Comparison of ENCODE assay signal across 18 cellular contexts in genomic region chr7:47500103-47500563, GRCh38.
A peak's percentile ranks its signal among the peaks of the same experiment; 100 is the strongest.
DNase-seq lines count a peak whose midpoint lies in the region; ATAC-seq and TF ChIP-seq lines count a peak whose summit lies in the region.
"Had no signal": no experiment of that assay in that cellular context is flagged by ENCODE, and none has a peak within 500 bp of the region (broad histone marks: within the 10 kb centered on the region; RNA-seq: fewer than 3 reads in every experiment).

No MANE protein-coding gene starts in this region.

- peaks cover 44% of the 10 kb centered on the region for H3K4me1 Mint-ChIP-seq in memory B cell
- H3K4me1 Mint-ChIP-seq: activated CD4-positive, alpha-beta memory T cell treated with anti-CD3 and anti-CD28 coated beads, Interleukin-2, amount 10 ng/mL, durations not matched to agents 7 days and 5 days had no signal

- DNase-seq in HK-2 (ENCODE audit: unreplicated experiment) (peak; percentile 55), body of pancreas (peak in 3 of 4 donors; percentile 65 to 72 (median 66)), memory B cell (ENCODE audit: low spot score in 2 of 2) (no peak), stomach (peak; percentile 64), omental fat pad (ENCODE audit: low spot score) (no peak), DMS 273 treated with DMSO at 0.1 percent for 48 hours (lab: John Stamatoyannopoulos, UW) (no peak)
- DNase-seq in activated CD4-positive, alpha-beta T cell treated with anti-CD3 and anti-CD28 coated beads, Interleukin-2, amount 50 U/mL, for 4 hours, result no peak
- DNase-seq: activated CD4-positive, alpha-beta memory T cell treated with anti-CD3 and anti-CD28 coated beads, Interleukin-2, amount 10 ng/mL, durations not matched to agents 7 days and 5 days; BE2C; esophagus squamous epithelium; left ventricle myocardium inferior; MG63; NCI-H2029; NCI-H774; SHP77; T1000 had no signal

- no peaks in the 10 kb centered on the region for H3K9me3 ChIP-seq in body of pancreas
- H3K9me3 ChIP-seq in stomach, result no peaks in the 10 kb centered on the region
- H3K9me3 ChIP-seq: BE2C, esophagus squamous epithelium, left ventricle myocardium inferior, MG63 had no signal

- H3K4me1 ChIP-seq in body of pancreas (peaks cover 69% of the 10 kb centered on the region), stomach (peaks cover 46 to 93% (median 67%) of the 10 kb centered on the region in 4 donors)
- H3K4me1 ChIP-seq: BE2C had no signal

- no peaks in the 10 kb centered on the region for H3K36me3 ChIP-seq in body of pancreas (replicated peaks in 1 of 2; ENCODE audit: insufficient read depth in 1 of 2, low read depth in 2 of 2)
- H3K36me3 ChIP-seq in stomach, result peaks cover 1 to 5% (median 2%) of the 10 kb centered on the region in 4 donors
- H3K36me3 ChIP-seq: BE2C, esophagus squamous epithelium, left ventricle myocardium inferior had no signal

- H3K27me3 ChIP-seq in body of pancreas (no peaks in the 10 kb centered on the region), stomach (no peaks in the 10 kb centered on the region)
- H3K27me3 ChIP-seq: BE2C, esophagus squamous epithelium, MG63 had no signal

- no peak for TF ChIP-seq POLR2A in body of pancreas (IDR thresholded peaks at IDR 0.05)
- TF ChIP-seq POLR2A in stomach (IDR thresholded peaks at IDR 0.05), result no peak

- H3K27ac Mint-ChIP-seq in memory B cell, result peak overlapping the region; percentile 46
- H3K27ac Mint-ChIP-seq: activated CD4-positive, alpha-beta memory T cell treated with anti-CD3 and anti-CD28 coated beads, Interleukin-2, amount 10 ng/mL, durations not matched to agents 7 days and 5 days; activated T-helper 1 cell treated with anti-CD3 and anti-CD28 coated beads, Interleukin-12 subunit alpha, Interleukin-12 subunit beta, Interleukin-2, Interleukin-4 antibody, amounts not matched to agents 30 ng/mL and 10 ng/mL and 1 ng/mL, durations not matched to agents 14 hours and 24 hours and 36 hours had no signal

- no peaks in the 10 kb centered on the region for H3K27me3 Mint-ChIP-seq in memory B cell
- H3K27me3 Mint-ChIP-seq: activated CD4-positive, alpha-beta memory T cell treated with anti-CD3 and anti-CD28 coated beads, Interleukin-2, amount 10 ng/mL, durations not matched to agents 7 days and 5 days had no signal

- WGBS in body of pancreas, 2 donors, result 19 to 29% methylated on average over 15 of the region's 15 CpGs
- 13 to 39% (median 26%) methylated on average over 15 of the region's 15 CpGs for WGBS in stomach, 5 donors

- peaks cover 3% of the 10 kb centered on the region for H3K36me3 Mint-ChIP-seq in memory B cell

- intact Hi-C loops in body of pancreas (cut with DNase I) (no loop called here), stomach (cut with DNase I; ENCODE audit: low total_unique reads) (no loop called here)

- ATAC-seq in body of pancreas (peak; percentile 78), memory B cell (ENCODE audit: low read depth) (no peak), GM21529 (IDR thresholded peaks at IDR 0.05; ENCODE audit: unreplicated experiment) (no peak), omental fat pad (ENCODE audit: low FRiP score) (no peak)

- no peak overlapping the region for H3K4me3 Mint-ChIP-seq in memory B cell
- H3K4me3 Mint-ChIP-seq: activated CD4-positive, alpha-beta memory T cell treated with anti-CD3 and anti-CD28 coated beads, Interleukin-2, amount 10 ng/mL, durations not matched to agents 7 days and 5 days; activated T-helper 1 cell treated with anti-CD3 and anti-CD28 coated beads, Interleukin-12 subunit alpha, Interleukin-12 subunit beta, Interleukin-2, Interleukin-4 antibody, amounts not matched to agents 30 ng/mL and 10 ng/mL and 1 ng/mL, durations not matched to agents 14 hours and 24 hours and 36 hours had no signal

- no peak for TF ChIP-seq EP300 in stomach (IDR thresholded peaks at IDR 0.05)

- TF ChIP-seq CTCF in body of pancreas (IDR thresholded peaks at IDR 0.05), result no peak
- no peak for TF ChIP-seq CTCF in stomach (IDR thresholded peaks at IDR 0.05)
- no peak for TF ChIP-seq CTCF in omental fat pad (IDR thresholded peaks at IDR 0.05)

- H3K4me3 ChIP-seq in body of pancreas, result no peak overlapping the region
- no peak overlapping the region for H3K4me3 ChIP-seq in stomach
- H3K4me3 ChIP-seq: esophagus squamous epithelium, left ventricle myocardium inferior, MG63 had no signal

- H3K27ac ChIP-seq in body of pancreas, result peak overlapping the region in 2 of 4 donors; percentile 48 to 49
- H3K27ac ChIP-seq in stomach, result peak overlapping the region; percentile 5 to 40 (median 29)
- H3K27ac ChIP-seq: esophagus squamous epithelium, left ventricle myocardium inferior had no signal

- H3K9me3 Mint-ChIP-seq in memory B cell, result no peaks in the 10 kb centered on the region
- H3K9me3 Mint-ChIP-seq: activated CD4-positive, alpha-beta memory T cell treated with anti-CD3 and anti-CD28 coated beads, Interleukin-2, amount 10 ng/mL, durations not matched to agents 7 days and 5 days; activated T-helper 1 cell treated with anti-CD3 and anti-CD28 coated beads, Interleukin-12 subunit alpha, Interleukin-12 subunit beta, Interleukin-2, Interleukin-4 antibody, amounts not matched to agents 30 ng/mL and 10 ng/mL and 1 ng/mL, durations not matched to agents 14 hours and 24 hours and 36 hours had no signal

Comparison
In these comparisons a context has a peak if more than half of its experiments do, and no peak if none do; other contexts are left out.
1. DNase-seq: peak in HK-2 (single experiment), body of pancreas (3 of 4) and stomach (single experiment); none in memory B cell (0 of 2), activated CD4-positive, alpha-beta T cell treated with anti-CD3 and anti-CD28 coated beads, Interleukin-2, amount 50 U/mL, for 4 hours (0 of 2), omental fat pad (single experiment) and DMS 273 treated with DMSO at 0.1 percent for 48 hours (single experiment).